In the genomic region with DNA sequence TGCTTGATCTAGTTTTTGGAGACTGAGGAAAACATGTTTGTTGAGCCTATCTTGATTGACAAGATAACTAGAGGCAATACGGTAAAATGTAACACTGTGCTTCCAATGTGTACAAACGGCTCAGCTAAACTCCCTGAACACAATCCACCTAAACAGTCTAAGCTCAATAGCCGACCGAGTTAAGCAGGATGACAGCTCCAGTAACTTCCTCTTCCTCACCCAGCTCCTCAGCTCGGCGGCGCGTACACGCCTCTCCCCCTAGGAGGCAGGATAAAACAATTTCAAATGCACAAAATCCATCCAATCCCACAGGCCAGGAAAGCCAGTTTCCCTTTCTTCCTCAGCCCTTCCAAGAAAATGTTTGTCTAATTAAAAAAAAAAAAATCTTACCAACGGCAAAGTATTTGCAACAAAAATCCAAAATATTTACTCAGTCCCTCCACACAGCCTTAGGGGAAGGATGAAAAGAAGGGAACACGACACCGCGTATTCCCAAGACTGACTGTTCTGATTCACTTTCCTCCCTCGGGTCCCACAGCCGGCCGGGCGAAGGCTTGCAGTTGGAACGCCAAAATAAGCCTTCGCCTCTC, we compare ENCODE assay signal across 8 cellular contexts.
DNase-seq lines count a peak whose midpoint lies in the region.

No MANE protein-coding gene starts in this region.

- DNase-seq in AML-193 (lab: John Stamatoyannopoulos, UW) (peak; percentile 80 to 86), GM19238 (ENCODE audit: insufficient read length, low spot score) (peak; percentile 38), NOMO-1 treated with DMSO at 0.1 percent for 48 hours (lab: John Stamatoyannopoulos, UW; ENCODE audit: unreplicated experiment) (peak; percentile 85), epithelial cell of prostate (ENCODE audit: low read depth, low spot score) (peak; percentile 55), midbrain (lab: John Stamatoyannopoulos, UW) (peak; percentile 73), stromal cell of bone marrow (ENCODE audit: low read depth) (peak; percentile 72)
- DNase-seq in activated T-cell treated with anti-CD3 and anti-CD28 coated beads, Interleukin-2, amount 50 U/mL, for 1 hour, result peak; percentile 44

- H3K4me1 ChIP-seq in HUES48 (ENCODE audit: control insufficient read depth, insufficient read depth, low read length), result peaks cover 13% of the 10 kb centered on the region

- H3K27ac ChIP-seq in HUES48 (ENCODE audit: low read depth, low read length) (peak overlapping the region; percentile 63), epithelial cell of prostate (peak overlapping the region; percentile 90)

- peaks cover 7% of the 10 kb centered on the region; the same call in 1 of the 2 replicates for H3K27me3 ChIP-seq in HUES48 (ENCODE audit: control insufficient read depth, insufficient read depth, low read length)

- no peaks in the 10 kb centered on the region for H3K9me3 ChIP-seq in HUES48 (ENCODE audit: control insufficient read depth, insufficient read depth, low read length)

- no peak overlapping the region; the same call in 1 of the 2 replicates for H3K9ac ChIP-seq in HUES48 (ENCODE audit: low read depth, low read length)

- peak overlapping the region; percentile 89 for H3K4me3 ChIP-seq in HUES48 (ENCODE audit: low read depth, low read length)

- no peaks in the 10 kb centered on the region for H3K36me3 ChIP-seq in HUES48 (ENCODE audit: control insufficient read depth, insufficient read depth, low read length)

Comparison
In these comparisons a context has a peak if more than half of its experiments do, and no peak if none do; other contexts are left out.
1. Peak in every context shown above with its lines: DNase-seq, H3K4me3 ChIP-seq and H3K27ac ChIP-seq.